Comparison of ENCODE assay signal across 2 cellular contexts in genomic region chr9:38595117-38595516, GRCh38. TPM values are rescaled to one million over a fixed set of nuclear protein-coding genes. Genes with fewer than 3 reads are reported as not detected.
"Had no signal": no experiment of that assay in that cellular context is flagged by ENCODE, and none has a peak within 500 bp of the region (broad histone marks: within the 10 kb centered on the region; RNA-seq: fewer than 3 reads in every experiment).

No MANE protein-coding gene starts in this region.

RNA-seq across cellular contexts. Expression of gene ANKRD18A, which starts 25.3 kb away (rescaled TPM):
- total RNA-seq: activated B cell treated with CpG ODN at 0.5 μM for 24 hours, ascending aorta had no signal
